Comparison of ENCODE assay signal across 1 cellular context in genomic region chr11:18204220-18204619, GRCh38.
TF ChIP-seq lines count a peak whose summit lies in the region.

No MANE protein-coding gene starts in this region.

TF ChIP-seq in H1, 55 proteins besides CTCF, POLR2A, EP300 and RAD21:
- no peak for TF ChIP-seq ASH2L (IDR thresholded peaks at IDR 0.05; ENCODE audit: low read length)
- TF ChIP-seq KDM4A (IDR thresholded peaks at IDR 0.05; ENCODE audit: low read depth, low read length, severe bottlenecking) = no peak
- no peak for TF ChIP-seq RFX5 (IDR thresholded peaks at IDR 0.05; ENCODE audit: borderline replicate concordance, low read depth, low read length)
